In the genomic region with DNA sequence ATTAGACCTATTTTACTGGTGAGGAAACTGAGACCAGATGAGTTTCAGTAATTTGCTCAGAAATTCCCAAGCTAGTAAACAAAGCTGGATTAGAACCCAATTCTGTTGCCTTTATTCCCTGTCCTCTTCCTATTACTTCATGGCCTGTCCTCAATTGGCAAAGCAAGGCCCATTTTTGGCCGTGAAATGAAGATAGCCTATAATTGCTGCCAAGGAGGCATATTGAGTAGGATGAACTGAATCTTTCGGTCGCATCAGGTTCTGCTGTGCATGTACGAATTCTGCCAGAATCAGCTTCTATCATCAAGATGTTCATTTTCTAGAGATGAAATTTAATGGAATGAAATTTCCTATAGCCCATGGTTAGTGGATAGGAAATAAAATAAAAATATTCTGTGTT, we compare ENCODE assay signal across 14 cellular contexts.
"Had no signal": no experiment of that assay in that cellular context is flagged by ENCODE, and none has a peak within 500 bp of the region (broad histone marks: within the 10 kb centered on the region; RNA-seq: fewer than 3 reads in every experiment).

No MANE protein-coding gene starts in this region.

- DNase-seq: dermis blood vessel endothelial cell; effector CD4-positive, alpha-beta T cell; effector memory CD4-positive, alpha-beta T cell; foreskin keratinocyte; glutamatergic neuron; head of caudate nucleus; heart right ventricle; hippocampal formation; left cardiac atrium; left lung; left ventricle myocardium superior; lower lobe of right lung; mesenchymal stem cell; mucosa of descending colon had no signal

- ATAC-seq: foreskin keratinocyte, heart right ventricle, left cardiac atrium, left lung, left ventricle myocardium superior, lower lobe of right lung, mucosa of descending colon had no signal
